28 cellular contexts compared by ENCODE assay signal in the genomic region with DNA sequence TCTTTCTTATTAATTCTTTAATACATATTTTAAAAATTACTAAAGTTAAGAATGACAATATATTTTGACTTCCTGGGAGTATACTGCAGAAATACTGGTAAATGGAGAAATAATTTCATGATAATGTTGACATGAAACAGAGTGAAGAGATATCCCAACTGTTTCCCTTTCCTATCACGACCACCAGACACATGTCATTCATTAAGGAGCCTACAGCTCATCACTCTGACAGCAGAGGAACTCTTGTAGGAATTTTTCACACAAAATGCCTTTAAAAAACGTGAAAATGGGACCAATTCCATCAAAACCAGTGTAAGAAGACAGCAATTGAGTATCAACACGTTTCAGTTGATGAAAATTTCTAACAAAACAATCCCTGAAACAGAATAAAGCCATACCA.
"Had no signal": no experiment of that assay in that cellular context is flagged by ENCODE, and none has a peak within 500 bp of the region (broad histone marks: within the 10 kb centered on the region; RNA-seq: fewer than 3 reads in every experiment).

No MANE protein-coding gene starts in this region.

- H3K9me3 ChIP-seq: stomach, testis, thoracic aorta, thyroid gland, tibial nerve, transverse colon, upper lobe of left lung, upper lobe of right lung, uterus, vagina had no signal

- FAIRE-seq: urothelium cell line had no signal

- ATAC-seq: stimulated activated effector memory CD8-positive, alpha-beta T cell treated with anti-CD3 and anti-CD28 coated beads, Interleukin-12 subunit alpha, Interleukin-12 subunit beta, amount 100 ng/mL, for 72 hours; stimulated activated memory B cell treated with anti-CD40 and anti-IgM and Interleukin-4, amounts not matched to agents 10 μg/mL and 1 μg/mL and 100 μg/mL, for 72 hours; stimulated activated naive B cell treated with anti-CD40 and anti-IgM and Interleukin-4, amounts not matched to agents 10 μg/mL and 1 μg/mL and 100 μg/mL, for 72 hours; stimulated activated naive CD8-positive, alpha-beta T cell treated with anti-CD3 and anti-CD28 coated beads, Interleukin-15, amount 100 ng/mL, for 72 hours; stimulated activated naive CD8-positive, alpha-beta T cell treated with anti-CD3 and anti-CD28 coated beads, Interleukin-15, Interleukin-2, amounts not matched to agents 100 U/mL and 50 U/mL, for 24 hours; upper lobe of right lung had no signal

- H3K27me3 Mint-ChIP-seq: stimulated activated memory B cell treated with anti-CD40 and anti-IgM and Interleukin-4, amounts not matched to agents 10 μg/mL and 1 μg/mL and 100 μg/mL, for 72 hours; stimulated activated naive B cell treated with anti-CD40 and anti-IgM and Interleukin-4, amounts not matched to agents 10 μg/mL and 1 μg/mL and 100 μg/mL, for 72 hours; stimulated activated naive CD8-positive, alpha-beta T cell treated with anti-CD3 and anti-CD28 coated beads, Interleukin-15, amount 100 ng/mL, for 72 hours; stimulated activated naive CD8-positive, alpha-beta T cell treated with anti-CD3 and anti-CD28 coated beads, Interleukin-15, Interleukin-2, amounts not matched to agents 100 ng/mL and 50 ng/mL, for 24 hours; type B pancreatic cell had no signal

- H3K9me3 Mint-ChIP-seq: stimulated activated effector memory CD8-positive, alpha-beta T cell treated with anti-CD3 and anti-CD28 coated beads, Interleukin-12 subunit alpha, Interleukin-12 subunit beta, amount 100 ng/mL, for 72 hours; stimulated activated memory B cell treated with anti-CD40 and anti-IgM and Interleukin-4, amounts not matched to agents 10 μg/mL and 1 μg/mL and 100 μg/mL, for 72 hours; stimulated activated naive B cell treated with anti-CD40 and anti-IgM and Interleukin-4, amounts not matched to agents 10 μg/mL and 1 μg/mL and 100 μg/mL, for 72 hours; stimulated activated naive CD8-positive, alpha-beta T cell treated with anti-CD3 and anti-CD28 coated beads, Interleukin-15, amount 100 ng/mL, for 72 hours; stimulated activated naive CD8-positive, alpha-beta T cell treated with anti-CD3 and anti-CD28 coated beads, Interleukin-15, Interleukin-2, amounts not matched to agents 100 ng/mL and 50 ng/mL, for 24 hours; type B pancreatic cell had no signal

- H3K4me1 Mint-ChIP-seq: stimulated activated effector memory CD8-positive, alpha-beta T cell treated with anti-CD3 and anti-CD28 coated beads, Interleukin-12 subunit alpha, Interleukin-12 subunit beta, amount 100 ng/mL, for 72 hours; stimulated activated memory B cell treated with anti-CD40 and anti-IgM and Interleukin-4, amounts not matched to agents 10 μg/mL and 1 μg/mL and 100 μg/mL, for 72 hours; stimulated activated naive B cell treated with anti-CD40 and anti-IgM and Interleukin-4, amounts not matched to agents 10 μg/mL and 1 μg/mL and 100 μg/mL, for 72 hours; stimulated activated naive CD8-positive, alpha-beta T cell treated with anti-CD3 and anti-CD28 coated beads, Interleukin-15, amount 100 ng/mL, for 72 hours had no signal

- DNase-seq: stimulated activated CD4-positive, alpha-beta T cell treated with anti-CD3 and anti-CD28 coated beads, Interleukin-2, amount 100 ng/mL, for 48 hours; stimulated activated CD4-positive, alpha-beta T cell treated with anti-CD3 and anti-CD28 coated beads, Interleukin-4, amount 100 ng/mL, for 1 hour; stimulated activated CD4-positive, alpha-beta T cell treated with anti-CD3 and anti-CD28 coated beads, Interleukin-4, amount 100 ng/mL, for 24 hours; stimulated activated CD4-positive, alpha-beta T cell treated with anti-CD3 and anti-CD28 coated beads, Interleukin-4, amount 100 ng/mL, for 4 hours; stimulated activated CD8-positive, alpha-beta memory T cell treated with anti-CD3 and anti-CD28 coated beads, Interleukin-4, amount 100 ng/mL, for 48 hours; stimulated activated naive B cell treated with anti-CD40 and anti-IgM and Interleukin-4, amounts not matched to agents 10 μg/mL and 1 μg/mL and 100 μg/mL, for 72 hours; stimulated activated naive CD4-positive, alpha-beta T cell; stimulated activated naive CD4-positive, alpha-beta T cell treated with Interleukin-2 at 50 U/mL for 16 hours; stimulated activated naive CD8-positive, alpha-beta T cell treated with anti-CD3 and anti-CD28 coated beads, Interleukin-15, amount 100 ng/mL, for 72 hours; stimulated activated naive CD8-positive, alpha-beta T cell treated with anti-CD3 and anti-CD28 coated beads, Interleukin-15, Interleukin-2, amounts not matched to agents 100 U/mL and 50 U/mL, for 24 hours; stomach; substantia nigra; testis; thyroid gland; transverse colon; trophoblast cell; upper lobe of left lung; upper lobe of right lung; uterus had no signal

- H3K27ac ChIP-seq: stomach, suprapubic skin, testis, thoracic aorta, thyroid gland, tibial nerve, transverse colon, upper lobe of left lung, upper lobe of right lung, uterus, vagina had no signal

- H3K36me3 Mint-ChIP-seq: stimulated activated effector memory CD8-positive, alpha-beta T cell treated with anti-CD3 and anti-CD28 coated beads, Interleukin-12 subunit alpha, Interleukin-12 subunit beta, amount 100 ng/mL, for 72 hours; stimulated activated memory B cell treated with anti-CD40 and anti-IgM and Interleukin-4, amounts not matched to agents 10 μg/mL and 1 μg/mL and 100 μg/mL, for 72 hours; stimulated activated naive B cell treated with anti-CD40 and anti-IgM and Interleukin-4, amounts not matched to agents 10 μg/mL and 1 μg/mL and 100 μg/mL, for 72 hours; type B pancreatic cell had no signal

- H3K4me3 Mint-ChIP-seq: stimulated activated effector memory CD8-positive, alpha-beta T cell treated with anti-CD3 and anti-CD28 coated beads, Interleukin-12 subunit alpha, Interleukin-12 subunit beta, amount 100 ng/mL, for 72 hours; stimulated activated memory B cell treated with anti-CD40 and anti-IgM and Interleukin-4, amounts not matched to agents 10 μg/mL and 1 μg/mL and 100 μg/mL, for 72 hours; stimulated activated naive B cell treated with anti-CD40 and anti-IgM and Interleukin-4, amounts not matched to agents 10 μg/mL and 1 μg/mL and 100 μg/mL, for 72 hours; stimulated activated naive CD8-positive, alpha-beta T cell treated with anti-CD3 and anti-CD28 coated beads, Interleukin-15, amount 100 ng/mL, for 72 hours; stimulated activated naive CD8-positive, alpha-beta T cell treated with anti-CD3 and anti-CD28 coated beads, Interleukin-15, Interleukin-2, amounts not matched to agents 100 ng/mL and 50 ng/mL, for 24 hours; type B pancreatic cell had no signal

- H3K27me3 ChIP-seq: stomach, suprapubic skin, testis, thyroid gland, tibial nerve, transverse colon, upper lobe of left lung, upper lobe of right lung, uterus, vagina had no signal

- H3K27ac Mint-ChIP-seq: stimulated activated effector memory CD8-positive, alpha-beta T cell treated with anti-CD3 and anti-CD28 coated beads, Interleukin-12 subunit alpha, Interleukin-12 subunit beta, amount 100 ng/mL, for 72 hours; stimulated activated memory B cell treated with anti-CD40 and anti-IgM and Interleukin-4, amounts not matched to agents 10 μg/mL and 1 μg/mL and 100 μg/mL, for 72 hours; stimulated activated naive B cell treated with anti-CD40 and anti-IgM and Interleukin-4, amounts not matched to agents 10 μg/mL and 1 μg/mL and 100 μg/mL, for 72 hours; stimulated activated naive CD8-positive, alpha-beta T cell treated with anti-CD3 and anti-CD28 coated beads, Interleukin-15, Interleukin-2, amounts not matched to agents 100 ng/mL and 50 ng/mL, for 24 hours; type B pancreatic cell had no signal

- H3K36me3 ChIP-seq: stomach, suprapubic skin, thoracic aorta, thyroid gland, tibial nerve, transverse colon, upper lobe of left lung, upper lobe of right lung, uterus, vagina had no signal

- H3K4me3 ChIP-seq: stomach, suprapubic skin, testis, thoracic aorta, thyroid gland, tibial nerve, transverse colon, upper lobe of left lung, upper lobe of right lung, uterus, vagina had no signal

- H3K4me1 ChIP-seq: stomach, suprapubic skin, testis, thyroid gland, tibial nerve, transverse colon, upper lobe of left lung, upper lobe of right lung, uterus, vagina had no signal
